1 cellular context compared by ENCODE assay signal in genomic region chr4:15194520-15194919, GRCh38.
TF ChIP-seq lines count a peak whose summit lies in the region.

No MANE protein-coding gene starts in this region.

TF ChIP-seq in IMR-90, 13 proteins besides CTCF, POLR2A, EP300 and RAD21 (continued from another document):
- TF ChIP-seq ELK1 (IDR thresholded peaks at IDR 0.05; ENCODE audit: borderline replicate concordance, low read depth, low read length), result no peak
- no peak for TF ChIP-seq CHD1 (IDR thresholded peaks at IDR 0.05; ENCODE audit: low read depth, low read length)
- no peak for TF ChIP-seq MAFK (IDR thresholded peaks at IDR 0.05; ENCODE audit: low read depth, low read length)
- no peak for TF ChIP-seq MXI1 (IDR thresholded peaks at IDR 0.05; ENCODE audit: borderline replicate concordance, low read depth, low read length)
- no peak for TF ChIP-seq SMC3 (IDR thresholded peaks at IDR 0.05; ENCODE audit: low read depth, low read length)
- no peak for TF ChIP-seq NFE2L2 (IDR thresholded peaks at IDR 0.05; ENCODE audit: low read depth, low read length)
- TF ChIP-seq MAZ (IDR thresholded peaks at IDR 0.05; ENCODE audit: borderline replicate concordance, low read depth, low read length), result no peak
- TF ChIP-seq CEBPB (IDR thresholded peaks at IDR 0.05; ENCODE audit: low read depth, low read length), result no peak
- no peak for TF ChIP-seq RCOR1 (IDR thresholded peaks at IDR 0.05; ENCODE audit: insufficient replicate concordance, low read length)
- no peak for TF ChIP-seq USF2 (IDR thresholded peaks at IDR 0.05; ENCODE audit: low read depth, low read length)
- no peak for TF ChIP-seq FOS (IDR thresholded peaks at IDR 0.05; ENCODE audit: low read depth, low read length)
TF ChIP-seq in IMR-90: peak in this region for 0.
